Comparison of ENCODE assay signal across 18 cellular contexts in genomic region chr1:42876009-42876408, GRCh38. TPM values are rescaled to one million over a fixed set of nuclear protein-coding genes. Genes with fewer than 3 reads are reported as not detected.
DNase-seq lines count a peak whose midpoint lies in the region; ATAC-seq and TF ChIP-seq lines count a peak whose summit lies in the region.
"Had no signal": no experiment of that assay in that cellular context is flagged by ENCODE, and none has a peak within 500 bp of the region (broad histone marks: within the 10 kb centered on the region; RNA-seq: fewer than 3 reads in every experiment).

No MANE protein-coding gene starts in this region.

- DNase-seq in NCI-H1092 treated with DMSO at 0.1 percent for 48 hours (lab: John Stamatoyannopoulos, UW) (peak; percentile 68), NCI-H2029 (lab: John Stamatoyannopoulos, UW) (peak; percentile 73), NCI-H69 (lab: John Stamatoyannopoulos, UW) (peak; percentile 34), left lobe of liver (ENCODE audit: low spot score) (no peak), MCF 10A (ENCODE audit: unreplicated experiment) (no peak), HEK293T (ENCODE audit: extremely low spot score) (no peak), trophoblast cell (no peak)
- no peak for DNase-seq in effector CD8-positive, alpha-beta T cell (lab: John Stamatoyannopoulos, UW)
- DNase-seq: BE2C, DMS79, NCI-H1694, NCI-H2171, NCI-H345, NCI-H524, SIG-M5, SK-N-SH, T-helper 2 cell had no signal

- H3K27ac Mint-ChIP-seq in MCF 10A (ENCODE audit: low read depth, unreplicated experiment) = no peak overlapping the region
- H3K27ac Mint-ChIP-seq: IgD-negative memory B cell had no signal

- TF ChIP-seq CTCF in MCF 10A (IDR thresholded peaks at IDR 0.05; ENCODE audit: unreplicated experiment) = no peak

- no peaks in the 10 kb centered on the region for H3K27me3 ChIP-seq in trophoblast cell (ENCODE audit: insufficient read depth, low read length)

- H2BK120ac ChIP-seq in trophoblast cell (ENCODE audit: insufficient read depth, low read length, poor library complexity) = no peak overlapping the region

- POLR2A ChIA-PET in MCF 10A (lab: Yijun Ruan, JAX) = no interaction called here
- POLR2A ChIA-PET in HEK293T (lab: Yijun Ruan, JAX) = interaction anchor here (1.4 kb wide), 1 partner anchor 30 kb away, joined by 5 read pairs; the partner anchor contains the start of gene ZNF691

- ATAC-seq in left lobe of liver = peak; percentile 34

- intact Hi-C loops in MCF 10A (cut with micrococcal nuclease) = no loop called here

- no peak overlapping the region for H3K4ac ChIP-seq in trophoblast cell (ENCODE audit: low read depth, low read length)

- no peak overlapping the region for H4K8ac ChIP-seq in trophoblast cell (ENCODE audit: low read depth, low read length)

- no TSS peak for BruUV-seq in MCF 10A (replicated peaks; lab: Mats Ljungman, UMichigan)

- no peak overlapping the region for H4K12ac ChIP-seq in trophoblast cell (ENCODE audit: low read depth, low read length)

- no peaks in the 10 kb centered on the region for H3K9me3 Mint-ChIP-seq in MCF 10A (ENCODE audit: unreplicated experiment)

- H4K91ac ChIP-seq in trophoblast cell (ENCODE audit: low read depth, low read length) = no peak overlapping the region

- no peaks in the 10 kb centered on the region for H3K79me2 ChIP-seq in trophoblast cell (ENCODE audit: control insufficient read depth, insufficient read depth, low read length, poor library complexity)

- no peaks in the 10 kb centered on the region for H3K36me3 Mint-ChIP-seq in MCF 10A (ENCODE audit: insufficient read depth, unreplicated experiment)

- H3K14ac ChIP-seq in trophoblast cell (ENCODE audit: low read length) = no peak overlapping the region

- H3K9me3 ChIP-seq in trophoblast cell (ENCODE audit: insufficient read depth, low read depth, low read length) = peaks cover 4% of the 10 kb centered on the region
- H3K9me3 ChIP-seq: BE2C, SK-N-SH had no signal

- H3K18ac ChIP-seq in trophoblast cell (ENCODE audit: low read length) = no peak overlapping the region

- H3K4me2 ChIP-seq in trophoblast cell (ENCODE audit: low read length) = no peak overlapping the region
- H3K4me2 ChIP-seq: SK-N-SH had no signal

- no peaks in the 10 kb centered on the region for H3K36me3 ChIP-seq in trophoblast cell (ENCODE audit: control insufficient read depth in 1 of 2, insufficient read depth in 2 of 2, low read length in 2 of 2)
- H3K36me3 ChIP-seq: BE2C had no signal

- H3K4me1 ChIP-seq in trophoblast cell (ENCODE audit: control insufficient read depth in 1 of 2, insufficient read depth in 2 of 2, low read length in 2 of 2) = no peaks in the 10 kb centered on the region
- H3K4me1 ChIP-seq: BE2C had no signal

- no peaks in the 10 kb centered on the region for H3K4me1 Mint-ChIP-seq in MCF 10A (ENCODE audit: insufficient read depth, unreplicated experiment)
- H3K4me1 Mint-ChIP-seq: IgD-negative memory B cell had no signal

- no peak overlapping the region for H3K4me3 ChIP-seq in trophoblast cell (ENCODE audit: low read depth, low read length)

- no peak overlapping the region for H2BK12ac ChIP-seq in trophoblast cell (ENCODE audit: low read length)

- H3K23ac ChIP-seq in trophoblast cell (ENCODE audit: low read length) = no peak overlapping the region

- no peak overlapping the region for H2AK5ac ChIP-seq in trophoblast cell (ENCODE audit: low read length)

- no peak overlapping the region for H3K27ac ChIP-seq in trophoblast cell (ENCODE audit: low read depth, low read length)

- H3K9ac ChIP-seq in trophoblast cell (ENCODE audit: low read length) = no peak overlapping the region
- H3K9ac ChIP-seq: SK-N-SH had no signal

- no peak overlapping the region for H2BK5ac ChIP-seq in trophoblast cell (ENCODE audit: low read depth, low read length, poor library complexity)

- H3K79me1 ChIP-seq in trophoblast cell (ENCODE audit: low read length) = no peaks in the 10 kb centered on the region

- H2AFZ ChIP-seq in trophoblast cell (ENCODE audit: insufficient read depth, low read length, poor library complexity) = no peak overlapping the region

- H3K4me3 Mint-ChIP-seq in MCF 10A (ENCODE audit: unreplicated experiment) = no peak overlapping the region
- H3K4me3 Mint-ChIP-seq: IgD-negative memory B cell had no signal

- CTCF ChIA-PET in MCF 10A (lab: Yijun Ruan, JAX) = no interaction called here
- CTCF ChIA-PET in HEK293T (lab: Yijun Ruan, JAX) = no interaction called here

- peaks cover 32% of the 10 kb centered on the region for H3K27me3 Mint-ChIP-seq in MCF 10A (ENCODE audit: insufficient read depth, unreplicated experiment)

TF ChIP-seq in HEK293T, 16 proteins besides CTCF, POLR2A, EP300 and RAD21:
- no peak for TF ChIP-seq FOXK2 (IDR thresholded peaks at IDR 0.05)
- TF ChIP-seq SP1 (IDR thresholded peaks at IDR 0.05) = no peak
- TF ChIP-seq FOXA1 (IDR thresholded peaks at IDR 0.05) = no peak
- no peak for TF ChIP-seq PKNOX1 (IDR thresholded peaks at IDR 0.05)
- TF ChIP-seq TARDBP (IDR thresholded peaks at IDR 0.05) = no peak
- no peak for TF ChIP-seq L3MBTL2 (conservative IDR thresholded peaks at IDR 0.05)

RNA-seq across cellular contexts. Expression of gene ZNF691, which starts 29.6 kb away (rescaled TPM):
- 6.8 TPM for total RNA-seq in left lobe of liver
- 8.4 and 9.5 TPM in 2 replicates for total RNA-seq in MCF 10A (2022)
- polyA plus RNA-seq in trophoblast cell (2013) = 5.8 and 6.3 TPM in 2 replicates

RNA-seq across cellular contexts. Expression of gene SVBP, which starts 58.8 kb away (rescaled TPM):
- total RNA-seq in left lobe of liver (6.9 TPM), MCF 10A (2022) (15.7 and 16.7 TPM in 2 replicates)
- 47.5 and 50.1 TPM in 2 replicates for polyA plus RNA-seq in trophoblast cell (2013)

RNA-seq across cellular contexts. Expression of gene ERMAP, which starts 59.1 kb away (rescaled TPM):
- 15.1 TPM for total RNA-seq in left lobe of liver
- total RNA-seq in MCF 10A (2022) = 13.2 and 17.2 TPM in 2 replicates
- polyA plus RNA-seq in trophoblast cell (2013) = 2.9 and 3.2 TPM in 2 replicates

Comparison
In these comparisons a context has a peak if more than half of its experiments do, and no peak if none do; other contexts are left out.
1. DNase-seq: peak in NCI-H1092 treated with DMSO at 0.1 percent for 48 hours (single experiment), NCI-H2029 (single experiment) and NCI-H69 (single experiment); none in left lobe of liver (single experiment), effector CD8-positive, alpha-beta T cell (single experiment), MCF 10A (single experiment), HEK293T (single experiment) and trophoblast cell (0 of 2).